ENCODE assay signal across 13 cellular contexts in genomic region chr7:113197274-113197673, GRCh38.
DNase-seq lines count a peak whose midpoint lies in the region; ATAC-seq and TF ChIP-seq lines count a peak whose summit lies in the region.
"Had no signal": no experiment of that assay in that cellular context is flagged by ENCODE, and none has a peak within 500 bp of the region (broad histone marks: within the 10 kb centered on the region; RNA-seq: fewer than 3 reads in every experiment).

No MANE protein-coding gene starts in this region.

- peak; percentile 96 for ATAC-seq in SK-N-SH treated with all-trans-retinoic acid at 6 μM for 48 hours
- no peak for ATAC-seq in HG03159 (IDR thresholded peaks at IDR 0.05; ENCODE audit: unreplicated experiment)

- no peak overlapping the region for H3K9ac ChIP-seq in smooth muscle cell (ENCODE audit: low read depth)

- H3K4me1 ChIP-seq in smooth muscle cell (ENCODE audit: low read depth), result no peaks in the 10 kb centered on the region

- DNase-seq in GM04504 (ENCODE audit: low read depth) (peak; percentile 34), fibroblast of the aortic adventitia (ENCODE audit: low read depth) (peak; percentile 82), smooth muscle cell (lab: John Stamatoyannopoulos, UW; ENCODE audit: unreplicated experiment) (no peak), epidermal melanocyte (ENCODE audit: insufficient read length, low spot score) (no peak), posterior vena cava (ENCODE audit: low spot score) (no peak)
- DNase-seq: activated CD4-positive, alpha-beta T cell treated with anti-CD3 and anti-CD28 coated beads for 1 hour; activated T-cell treated with anti-CD3 and anti-CD28 coated beads, Interleukin-2, amount 50 U/mL, for 1 hour; NCI-H1436 treated with DMSO at 0.1 percent for 48 hours; NCI-H524; nephron progenitor cell; small intestine had no signal

- 56% methylated on average over 1 of the region's 1 CpG for WGBS in smooth muscle cell (ENCODE audit: low lambda C conversion rate)

- H3K27me3 ChIP-seq in smooth muscle cell (ENCODE audit: low read depth), result peaks cover 4% of the 10 kb centered on the region

- peak overlapping the region; percentile 55 for H3K27ac ChIP-seq in smooth muscle cell (ENCODE audit: low read depth)

- no peak overlapping the region for H2AFZ ChIP-seq in smooth muscle cell (ENCODE audit: low read depth)

- H3K9me3 ChIP-seq in smooth muscle cell (replicated peaks; ENCODE audit: low read depth), result no peaks in the 10 kb centered on the region

- H3K36me3 ChIP-seq in smooth muscle cell (ENCODE audit: low read depth), result no peaks in the 10 kb centered on the region

- H3K4me2 ChIP-seq in smooth muscle cell, result no peak overlapping the region

- no peak overlapping the region for H3K4me3 ChIP-seq in fibroblast of the aortic adventitia (ENCODE audit: low read depth, low read length)
- H3K4me3 ChIP-seq in smooth muscle cell, result no peak overlapping the region

- intact Hi-C loops in posterior vena cava (cut with DNase I), result no loop called here

- TF ChIP-seq CTCF in fibroblast of the aortic adventitia (IDR thresholded peaks at IDR 0.05; ENCODE audit: insufficient read depth, low read length) (no peak), smooth muscle cell (IDR thresholded peaks at IDR 0.05; ENCODE audit: borderline replicate concordance, insufficient read depth, poor library complexity, severe bottlenecking) (no peak)

- no peaks in the 10 kb centered on the region for H4K20me1 ChIP-seq in smooth muscle cell (ENCODE audit: low read depth)

- no peaks in the 10 kb centered on the region for H3F3A ChIP-seq in smooth muscle cell (ENCODE audit: low read depth)

- no peaks in the 10 kb centered on the region for H3K79me2 ChIP-seq in smooth muscle cell (ENCODE audit: low read depth)

TF ChIP-seq in SK-N-SH treated with all-trans-retinoic acid at 6 μM for 48 hours, 23 proteins besides CTCF, POLR2A, EP300 and RAD21:
- TF ChIP-seq SNAI2 (CRISPR knock-in tag; IDR thresholded peaks at IDR 0.05) (no peak), CSDC2 (CRISPR knock-in tag; IDR thresholded peaks at IDR 0.05) (no peak), ISL1 (CRISPR knock-in tag; IDR thresholded peaks at IDR 0.05) (peak; percentile 76), ZNF565 (CRISPR knock-in tag; conservative IDR thresholded peaks at IDR 0.05; ENCODE audit: low read depth) (no peak), TOX (CRISPR knock-in tag; IDR thresholded peaks at IDR 0.05; ENCODE audit: borderline replicate concordance) (peak; percentile 67; the same call in 1 of the 2 replicates)
TF ChIP-seq in SK-N-SH treated with all-trans-retinoic acid at 6 μM for 48 hours: peak in this region for 2.

Comparison
In these comparisons a context has a peak if more than half of its experiments do, and no peak if none do; other contexts are left out.
1. DNase-seq: peak in GM04504 (single experiment) and fibroblast of the aortic adventitia (single experiment); none in smooth muscle cell (single experiment), epidermal melanocyte (single experiment) and posterior vena cava (single experiment).